ENCODE assay signal across 6 cellular contexts in the genomic region with DNA sequence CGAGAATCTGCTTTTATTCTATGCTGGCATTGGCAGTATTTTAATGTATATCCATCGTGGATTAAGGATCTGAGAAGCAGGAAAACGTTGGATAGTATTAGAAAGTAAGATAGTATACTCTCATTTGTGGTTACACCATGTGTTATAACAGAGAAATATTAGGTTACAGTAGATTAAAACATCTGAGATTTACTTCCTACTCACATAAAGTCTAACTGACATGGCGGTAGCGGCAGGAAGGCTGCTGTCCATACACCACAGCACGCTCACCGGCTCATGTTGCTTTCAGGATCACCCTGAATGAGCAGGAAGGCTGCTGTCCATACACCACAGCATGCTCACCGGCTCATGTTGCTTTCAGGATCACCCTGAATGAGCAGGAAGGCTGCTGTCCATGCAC.
A peak's percentile ranks its signal among the peaks of the same experiment; 100 is the strongest.
DNase-seq lines count a peak whose midpoint lies in the region; TF ChIP-seq lines count a peak whose summit lies in the region.
"Not testable (repeated sequence)": the region's sequence is repeated elsewhere in the genome, so short reads cannot be mapped to it uniquely, and the experiment has no call there.

No MANE protein-coding gene starts in this region.

- not testable (repeated sequence) for H3K27me3 ChIP-seq in GM06990 (replicated peaks; ENCODE audit: control insufficient read depth, insufficient read depth, low read length)

- intact Hi-C loops in activated CD4-positive, alpha-beta T cell treated with anti-CD3 and anti-CD28 coated beads, Interleukin-2, amount 10 ng/mL, durations not matched to agents 24 days and 14 days (cut with micrococcal nuclease): not testable (repeated sequence)

- peak; percentile 14 for DNase-seq in DMS153 (lab: John Stamatoyannopoulos, UW)
- DNase-seq in GM06990 (ENCODE audit: extremely low read depth, insufficient read length): peak; percentile 9
- DNase-seq in NCI-H2029 (lab: John Stamatoyannopoulos, UW): peak; percentile 2
- DNase-seq in NCI-H748 (lab: John Stamatoyannopoulos, UW; ENCODE audit: unreplicated experiment): peak; percentile 19
- DNase-seq in activated CD4-positive, alpha-beta T cell treated with anti-CD3 and anti-CD28 coated beads, Interleukin-2, amount 10 ng/mL, durations not matched to agents 24 days and 14 days: peak; percentile 6
- DNase-seq in left kidney (ENCODE audit: low read depth, low spot score): peak; percentile 59

- TF ChIP-seq CTCF in GM06990 (IDR thresholded peaks at IDR 0.05; ENCODE audit: insufficient read depth, low read length, poor library complexity, severe bottlenecking): not testable (repeated sequence)

- H3K4me3 Mint-ChIP-seq in activated CD4-positive, alpha-beta T cell treated with anti-CD3 and anti-CD28 coated beads, Interleukin-2, amount 10 ng/mL, durations not matched to agents 24 days and 14 days: not testable (repeated sequence)

- not testable (repeated sequence) for H3K27ac Mint-ChIP-seq in activated CD4-positive, alpha-beta T cell treated with anti-CD3 and anti-CD28 coated beads, Interleukin-2, amount 10 ng/mL, durations not matched to agents 24 days and 14 days

- not testable (repeated sequence) for H3K27me3 Mint-ChIP-seq in activated CD4-positive, alpha-beta T cell treated with anti-CD3 and anti-CD28 coated beads, Interleukin-2, amount 10 ng/mL, durations not matched to agents 24 days and 14 days

- H3K4me3 ChIP-seq in GM06990 (replicated peaks; ENCODE audit: low read depth, low read length): not testable (repeated sequence)

- not testable (repeated sequence) for H3K9me3 Mint-ChIP-seq in activated CD4-positive, alpha-beta T cell treated with anti-CD3 and anti-CD28 coated beads, Interleukin-2, amount 10 ng/mL, durations not matched to agents 24 days and 14 days

- not testable (repeated sequence) for H3K36me3 ChIP-seq in GM06990 (ENCODE audit: control insufficient read depth, insufficient read depth, low read length)

- H3K36me3 Mint-ChIP-seq in activated CD4-positive, alpha-beta T cell treated with anti-CD3 and anti-CD28 coated beads, Interleukin-2, amount 10 ng/mL, durations not matched to agents 24 days and 14 days (ENCODE audit: low read depth): not testable (repeated sequence)

- not testable (repeated sequence) for H3K4me1 Mint-ChIP-seq in activated CD4-positive, alpha-beta T cell treated with anti-CD3 and anti-CD28 coated beads, Interleukin-2, amount 10 ng/mL, durations not matched to agents 24 days and 14 days

Comparison
In these comparisons a context has a peak if more than half of its experiments do, and no peak if none do; other contexts are left out.
1. DNase-seq: peak in every context shown above with its lines; median percentile 59 in left kidney; 19 in NCI-H748; 14 in DMS153; 9 in GM06990; 6 in activated CD4-positive, alpha-beta T cell treated with anti-CD3 and anti-CD28 coated beads, Interleukin-2, amount 10 ng/mL, durations not matched to agents 24 days and 14 days; 2 in NCI-H2029.